In the genomic region with DNA sequence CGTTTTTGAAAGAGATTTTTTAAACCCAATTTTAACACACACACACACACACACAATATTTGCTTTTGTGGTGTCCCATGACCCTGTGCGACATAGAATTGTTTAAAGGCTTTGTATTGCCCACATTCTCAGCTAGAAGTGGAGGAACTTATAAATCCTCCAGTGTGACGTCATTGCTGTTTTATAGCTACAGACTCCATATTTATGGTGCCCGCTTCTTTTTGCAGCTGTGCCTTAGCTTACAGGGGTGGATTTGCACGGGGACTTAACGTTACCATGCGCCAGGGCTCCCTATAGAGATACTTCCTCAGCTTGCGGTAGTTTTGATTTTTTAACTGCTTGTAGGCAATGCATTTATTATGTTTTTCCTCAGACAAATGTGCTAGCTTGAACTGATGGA, we compare ENCODE assay signal across 20 cellular contexts.
"Had no signal": no experiment of that assay in that cellular context is flagged by ENCODE, and none has a peak within 500 bp of the region (broad histone marks: within the 10 kb centered on the region; RNA-seq: fewer than 3 reads in every experiment).

No MANE protein-coding gene starts in this region.

- H3K27me3 ChIP-seq: gastrocnemius medialis, heart right ventricle, left lung had no signal

- H3K9me3 ChIP-seq: esophagus muscularis mucosa, gastrocnemius medialis, heart right ventricle, left lung, lower lobe of right lung, mucosa of descending colon had no signal

- FAIRE-seq: colon, endothelial cell of umbilical vein, islet of Langerhans, keratinocyte had no signal

- ATAC-seq: gastrocnemius medialis, left lung, lower lobe of right lung, mucosa of descending colon had no signal

- H3K4me3 ChIP-seq: esophagus muscularis mucosa, gastrocnemius medialis, heart right ventricle, left lung, lower lobe of right lung, mucosa of descending colon had no signal

- H3K36me3 ChIP-seq: esophagus muscularis mucosa, gastrocnemius medialis, heart right ventricle, left lung, lower lobe of right lung had no signal

- H3K4me1 ChIP-seq: esophagus muscularis mucosa, gastrocnemius medialis, heart right ventricle, left lung, lower lobe of right lung had no signal

- H3K27ac ChIP-seq: esophagus muscularis mucosa, gastrocnemius medialis, left lung, lower lobe of right lung had no signal

- DNase-seq: cortex of kidney; effector CD8-positive, alpha-beta T cell; foreskin fibroblast; foreskin melanocyte; gastrocnemius medialis; glutamatergic neuron; head of caudate nucleus; heart right ventricle; hippocampal formation; left cardiac atrium; left lung; left ventricle myocardium superior; lower lobe of right lung; mesenchymal stem cell; mucosa of descending colon had no signal
